In genomic region chr11:61617515-61617914, GRCh38 we compare ENCODE assay signal across 28 cellular contexts. TPM values are rescaled to one million over a fixed set of nuclear protein-coding genes. Genes with fewer than 3 reads are reported as not detected.
DNase-seq lines count a peak whose midpoint lies in the region; ATAC-seq and TF ChIP-seq lines count a peak whose summit lies in the region.
"Had no signal": no experiment of that assay in that cellular context is flagged by ENCODE, and none has a peak within 500 bp of the region (broad histone marks: within the 10 kb centered on the region; RNA-seq: fewer than 3 reads in every experiment).

No MANE protein-coding gene starts in this region.

- peaks cover 7% of the 10 kb centered on the region for H3K4me1 Mint-ChIP-seq in endodermal cell
- H3K4me1 Mint-ChIP-seq: CD4-positive, CD25-positive, alpha-beta regulatory T cell; naive thymus-derived CD8-positive, alpha-beta T cell had no signal

- no peaks in the 10 kb centered on the region for H3K9me3 Mint-ChIP-seq in endodermal cell
- H3K9me3 Mint-ChIP-seq: activated CD4-positive, alpha-beta memory T cell treated with anti-CD3 and anti-CD28 coated beads for 36 hours; CD4-positive, CD25-positive, alpha-beta regulatory T cell; naive thymus-derived CD8-positive, alpha-beta T cell; stimulated activated naive CD8-positive, alpha-beta T cell treated with anti-CD3 and anti-CD28 coated beads, Interleukin-15, Interleukin-2, amounts not matched to agents 100 ng/mL and 50 ng/mL, for 24 hours had no signal

- peaks cover 13% of the 10 kb centered on the region for H3F3A ChIP-seq in GM23248 (ENCODE audit: insufficient read depth)

- H3K9me3 ChIP-seq in GM23248 (ENCODE audit: low read depth) (no peaks in the 10 kb centered on the region), endodermal cell (ENCODE audit: control insufficient read depth, low read length) (no peaks in the 10 kb centered on the region), osteoblast (ENCODE audit: low read depth, low read length) (no peaks in the 10 kb centered on the region)
- H3K9me3 ChIP-seq: thyroid gland had no signal

- H3K27ac ChIP-seq in GM23248 (no peak overlapping the region), endodermal cell (ENCODE audit: low read depth, low read length) (no peak overlapping the region), osteoblast (ENCODE audit: low read depth, low read length) (no peak overlapping the region)
- H3K27ac ChIP-seq: coronary artery, PC-9, thyroid gland had no signal

- DNase-seq in GM23248 (peak; percentile 51), NCI-H526 treated with DMSO at 0.1 percent for 48 hours (lab: John Stamatoyannopoulos, UW) (peak; percentile 79), endodermal cell (no peak), osteoblast (ENCODE audit: insufficient read length, low spot score, missing footprints) (peak; percentile 82), NCI-H1105 (lab: John Stamatoyannopoulos, UW) (no peak), NCI-H2227 (lab: John Stamatoyannopoulos, UW; ENCODE audit: unreplicated experiment) (no peak)
- DNase-seq: activated CD4-positive, alpha-beta memory T cell treated with anti-CD3 and anti-CD28 coated beads for 36 hours; activated CD4-positive, CD25-positive, alpha-beta regulatory T cell treated with anti-CD3 and anti-CD28 coated beads, Interleukin-2, amount 50 U/mL, for 72 hours; activated CD8-positive, alpha-beta memory T cell treated with anti-CD3 and anti-CD28 coated beads, Interleukin-2, amount 50 U/mL, for 4 hours; activated naive CD4-positive, alpha-beta T cell treated with anti-CD3 and anti-CD28 coated beads, Interleukin-2, amount 50 U/mL, for 16 hours; amniotic stem cell; CD4-positive, CD25-positive, alpha-beta regulatory T cell; Kasumi-1; kidney; MV-4-11; naive thymus-derived CD8-positive, alpha-beta T cell; NCI-H1694 treated with DMSO at 0.1 percent for 48 hours; NCI-H2171; NCI-H510A treated with DMSO at 0.1 percent for 48 hours; NK-92 treated with Interleukin-12 subunit alpha and Interleukin-12 subunit beta, amount 100 ng/mL, for 24 hours; occipital lobe; PC-9; SIG-M5; thyroid gland had no signal

- H3K36me3 ChIP-seq in GM23248 (ENCODE audit: low read depth) (no peaks in the 10 kb centered on the region), endodermal cell (ENCODE audit: control insufficient read depth, insufficient read depth, low read length) (no peaks in the 10 kb centered on the region), osteoblast (ENCODE audit: insufficient read depth, low read length) (no peaks in the 10 kb centered on the region)
- H3K36me3 ChIP-seq: thyroid gland had no signal

- no peaks in the 10 kb centered on the region for H3K9me2 ChIP-seq in GM23248 (ENCODE audit: insufficient read depth)

- H3K4me3 ChIP-seq in GM23248 (no peak overlapping the region), endodermal cell (ENCODE audit: low read length) (no peak overlapping the region), osteoblast (ENCODE audit: insufficient read depth, low read length) (no peak overlapping the region)
- H3K4me3 ChIP-seq: coronary artery, PC-9, thyroid gland had no signal

- H2AFZ ChIP-seq in GM23248 (no peak overlapping the region), osteoblast (ENCODE audit: low read length) (no peak overlapping the region)
- H2AFZ ChIP-seq: PC-9 had no signal

- H3K27me3 ChIP-seq in GM23248 (replicated peaks; ENCODE audit: insufficient read depth) (no peaks in the 10 kb centered on the region), endodermal cell (ENCODE audit: control insufficient read depth, insufficient read depth, low read length, poor library complexity, severe bottlenecking) (no peaks in the 10 kb centered on the region), osteoblast (ENCODE audit: insufficient read depth, low read length) (no peaks in the 10 kb centered on the region)
- H3K27me3 ChIP-seq: thyroid gland had no signal

- H3K9ac ChIP-seq in GM23248 = no peak overlapping the region
- H3K9ac ChIP-seq in endodermal cell (ENCODE audit: extremely low read depth, low read length, poor library complexity, severe bottlenecking) = no peak overlapping the region

- peaks cover 2% of the 10 kb centered on the region for H3K27me3 Mint-ChIP-seq in endodermal cell (ENCODE audit: insufficient read depth)

- TF ChIP-seq CTCF in endodermal cell (conservative IDR thresholded peaks at IDR 0.05) = peak; percentile 54
- TF ChIP-seq CTCF in osteoblast (IDR thresholded peaks at IDR 0.05; ENCODE audit: extremely low read depth, low read depth, low read length) = peak; percentile 33

- ATAC-seq in GM18502 (IDR thresholded peaks at IDR 0.05; ENCODE audit: poor library complexity, unreplicated experiment) (no peak), GM21723 (IDR thresholded peaks at IDR 0.05; ENCODE audit: unreplicated experiment) (no peak)
- ATAC-seq: naive thymus-derived CD8-positive, alpha-beta T cell had no signal

- 85 to 86% methylated on average over 4 of the region's 4 CpGs for WGBS in GM23248 (ENCODE audit: low coverage in 1 of 2, low lambda C conversion rate in 2 of 2, missing lambda C conversion rate in 2 of 2), 2 experiments
- WGBS in endodermal cell (ENCODE audit: insufficient coverage in 1 of 2, insufficient read length in 1 of 2), 2 experiments = 91 to 93% methylated on average over 3 to 4 of the region's 4 CpGs

- H3K4me2 ChIP-seq in GM23248 (ENCODE audit: unreplicated experiment) = no peak overlapping the region
- no peak overlapping the region for H3K4me2 ChIP-seq in osteoblast (ENCODE audit: insufficient read depth, low read length)

- no peaks in the 10 kb centered on the region for H4K20me1 ChIP-seq in GM23248 (ENCODE audit: insufficient read depth)
- no peaks in the 10 kb centered on the region for H4K20me1 ChIP-seq in osteoblast (ENCODE audit: insufficient read depth, low read length)

- H3K4me1 ChIP-seq in GM23248 (ENCODE audit: insufficient read depth) (peaks cover 26% of the 10 kb centered on the region), endodermal cell (ENCODE audit: control insufficient read depth, insufficient read depth, low read length) (no peaks in the 10 kb centered on the region), osteoblast (ENCODE audit: insufficient read depth, low read length) (peaks cover 44% of the 10 kb centered on the region)
- H3K4me1 ChIP-seq: thyroid gland had no signal

- no peaks in the 10 kb centered on the region for H3K36me3 Mint-ChIP-seq in endodermal cell (ENCODE audit: low read depth)
- H3K36me3 Mint-ChIP-seq: activated CD4-positive, alpha-beta memory T cell treated with anti-CD3 and anti-CD28 coated beads for 36 hours; CD4-positive, CD25-positive, alpha-beta regulatory T cell; naive thymus-derived CD8-positive, alpha-beta T cell had no signal

- in situ Hi-C loops in GM23248 (cut with MboI) = no loop called here

- H3K4me3 Mint-ChIP-seq in endodermal cell = no peak overlapping the region
- H3K4me3 Mint-ChIP-seq: activated CD4-positive, alpha-beta memory T cell treated with anti-CD3 and anti-CD28 coated beads for 36 hours; CD4-positive, CD25-positive, alpha-beta regulatory T cell; naive thymus-derived CD8-positive, alpha-beta T cell; stimulated activated naive CD8-positive, alpha-beta T cell treated with anti-CD3 and anti-CD28 coated beads, Interleukin-15, Interleukin-2, amounts not matched to agents 100 ng/mL and 50 ng/mL, for 24 hours had no signal

- no peaks in the 10 kb centered on the region for H3K79me2 ChIP-seq in GM23248 (ENCODE audit: insufficient read depth)
- no peaks in the 10 kb centered on the region for H3K79me2 ChIP-seq in osteoblast (ENCODE audit: insufficient read depth, low read length)

- no peak overlapping the region for H3K27ac Mint-ChIP-seq in endodermal cell
- H3K27ac Mint-ChIP-seq: activated CD4-positive, alpha-beta memory T cell treated with anti-CD3 and anti-CD28 coated beads for 36 hours; naive thymus-derived CD8-positive, alpha-beta T cell; stimulated activated naive CD8-positive, alpha-beta T cell treated with anti-CD3 and anti-CD28 coated beads, Interleukin-15, Interleukin-2, amounts not matched to agents 100 ng/mL and 50 ng/mL, for 24 hours had no signal

RNA-seq across cellular contexts. Expression of gene SYT7, which starts 36.6 kb away (rescaled TPM):
- total RNA-seq in GM23248 (2014; rRNA removed; shearing (Covaris generic)) = 1.5 and 1.9 TPM in 2 replicates
- polyA plus RNA-seq in GM23248 (2016; fragmentation: Nextera tagmentation; extraction: Ambion mirVana) = 0.40 and 0.72 TPM in 2 replicates
- 1 to 10 TPM; 2.0 to 3.4 TPM for total RNA-seq in endodermal cell
- 4.0 TPM for polyA plus RNA-seq in endodermal cell (2013, experiment 1 of 2)
- polyA plus RNA-seq in endodermal cell (2013, experiment 2 of 2) = 3.2 TPM
- 3.6 and 6.8 TPM in 2 replicates for total RNA-seq in osteoblast
- total RNA-seq: activated CD4-positive, alpha-beta memory T cell treated with anti-CD3 and anti-CD28 coated beads for 36 hours; naive thymus-derived CD8-positive, alpha-beta T cell had no signal
- polyA plus RNA-seq: CD4-positive, CD25-positive, alpha-beta regulatory T cell had no signal

Comparison
In these comparisons a context has a peak if more than half of its experiments do, and no peak if none do; other contexts are left out.
1. DNase-seq: peak in GM23248 (single experiment), NCI-H526 treated with DMSO at 0.1 percent for 48 hours (single experiment) and osteoblast (single experiment); none in endodermal cell (single experiment), NCI-H1105 (single experiment) and NCI-H2227 (single experiment).